In the genomic region with DNA sequence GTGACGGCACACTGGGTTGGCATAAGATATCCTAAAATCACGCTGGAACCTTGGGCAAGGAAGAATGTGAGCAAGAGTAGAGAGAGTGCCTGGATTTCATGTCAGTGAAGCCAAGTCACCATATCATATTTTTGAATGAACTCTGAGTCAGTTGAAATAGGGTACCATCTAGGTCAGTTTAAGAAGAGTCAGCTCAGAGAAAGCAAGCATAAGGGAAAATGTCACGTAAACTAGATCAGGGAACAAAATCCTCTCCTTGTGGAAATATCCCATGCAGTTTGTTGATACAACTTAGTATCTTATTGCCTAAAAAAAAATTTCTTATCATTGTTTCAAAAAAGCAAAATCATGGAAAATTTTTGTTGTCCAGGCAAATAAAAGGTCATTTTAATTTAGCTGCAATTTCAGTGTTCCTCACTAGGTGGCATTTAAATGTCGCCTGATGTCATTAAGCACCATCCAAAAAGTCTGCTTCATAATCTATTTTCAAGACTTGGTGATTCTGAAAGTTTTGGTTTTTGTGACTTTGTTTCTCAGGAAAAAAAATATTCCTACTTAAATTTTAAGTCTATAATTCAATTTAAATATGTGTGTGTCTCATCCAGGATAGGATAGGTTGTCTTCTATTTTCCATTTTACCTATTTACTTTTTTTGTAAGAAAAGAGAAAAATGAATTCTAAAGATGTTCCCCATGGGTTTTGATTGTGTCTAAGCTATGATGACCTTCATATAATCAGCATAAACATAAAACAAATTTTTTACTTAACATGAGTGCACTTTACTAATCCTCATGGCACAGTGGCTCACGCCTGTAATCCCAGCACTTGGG, we compare ENCODE assay signal across 8 cellular contexts. TPM values are rescaled to one million over a fixed set of nuclear protein-coding genes. Genes with fewer than 3 reads are reported as not detected.
DNase-seq lines count a peak whose midpoint lies in the region; ATAC-seq and TF ChIP-seq lines count a peak whose summit lies in the region.

No MANE protein-coding gene starts in this region.

- H3K14ac ChIP-seq in H9 (ENCODE audit: insufficient read depth, low read length): no peak overlapping the region

- intact Hi-C loops in lower lobe of right lung (cut with DNase I): loop anchor here (10.0 kb wide), 1 partner anchor 148 kb away; no protein-coding TSS in a partner anchor

- H3K79me2 ChIP-seq in H9 (ENCODE audit: insufficient read depth, low read length): no peaks in the 10 kb centered on the region

- H3K56ac ChIP-seq in H9 (ENCODE audit: insufficient read length, low read depth, low read length): no peak overlapping the region

- no peak overlapping the region for H3K4me3 Mint-ChIP-seq in H9

- TF ChIP-seq CTCF in H9 (conservative IDR thresholded peaks at IDR 0.05): peak; percentile 71
- peak; percentile 63 for TF ChIP-seq CTCF in lower lobe of right lung (IDR thresholded peaks at IDR 0.05)

- H3K9me3 ChIP-seq in H9 (ENCODE audit: control insufficient read depth, low read depth, low read length) (no peaks in the 10 kb centered on the region), NT2/D1 (ENCODE audit: insufficient read depth, low read length) (no peaks in the 10 kb centered on the region), lower lobe of right lung (no peaks in the 10 kb centered on the region)

- no peak overlapping the region for H2AK5ac ChIP-seq in H9 (ENCODE audit: insufficient read length, low read length)

- no peak overlapping the region for H4K8ac ChIP-seq in H9 (replicated peaks; ENCODE audit: insufficient read length, low read depth, low read length)

- H3K9ac ChIP-seq in H9 (ENCODE audit: extremely low read depth, insufficient read length, low read length) (no peak overlapping the region), NT2/D1 (ENCODE audit: insufficient read length, low read depth) (no peak overlapping the region)

- H2BK12ac ChIP-seq in H9 (ENCODE audit: insufficient read length, low read depth, low read length): no peak overlapping the region

- H3K23me2 ChIP-seq in H9 (ENCODE audit: insufficient read length, low read depth, low read length, poor library complexity, severe bottlenecking): no peaks in the 10 kb centered on the region

- H4K20me1 ChIP-seq in H9 (ENCODE audit: control insufficient read depth, insufficient read depth, insufficient read length): no peaks in the 10 kb centered on the region

- H2BK20ac ChIP-seq in H9 (ENCODE audit: low read depth, low read length, poor library complexity, severe bottlenecking): no peak overlapping the region

- no peak overlapping the region for H3T11ph ChIP-seq in H9 (ENCODE audit: low read length)

- H2BK15ac ChIP-seq in H9 (ENCODE audit: low read depth, low read length): no peak overlapping the region

- peaks cover 9% of the 10 kb centered on the region in 2 experiments for H3K9me3 Mint-ChIP-seq in H9

- H3K27me3 Mint-ChIP-seq in H9 (ENCODE audit: low read depth): peaks cover 2% of the 10 kb centered on the region

- no peak overlapping the region for H3K23ac ChIP-seq in H9 (ENCODE audit: insufficient read length, low read depth, low read length)

- peaks cover 0 to 3% of the 10 kb centered on the region in 2 experiments; a peak in 1 of 4 replicates for H3K4me1 Mint-ChIP-seq in H9

- WGBS in H9 (ENCODE audit: extremely low coverage, insufficient read length, low lambda C conversion rate): no CpG with 5 or more reads among the region's 5 CpGs

- no peak overlapping the region for H3K18ac ChIP-seq in H9 (ENCODE audit: insufficient read length, low read depth, low read length)

- H3K4me1 ChIP-seq in H9 (ENCODE audit: insufficient read depth, low read length): no peaks in the 10 kb centered on the region
- no peaks in the 10 kb centered on the region for H3K4me1 ChIP-seq in NT2/D1 (ENCODE audit: insufficient read depth, insufficient read length)
- H3K4me1 ChIP-seq in lower lobe of right lung: no peaks in the 10 kb centered on the region

- H3K4me3 ChIP-seq in NT2/D1 (ENCODE audit: insufficient read length, low read depth) (no peak overlapping the region), lower lobe of right lung (no peak overlapping the region)

- no peak overlapping the region for H4K5ac ChIP-seq in H9 (ENCODE audit: insufficient read length, low read depth, low read length)

- H2AFZ ChIP-seq in H9 (ENCODE audit: low read length): no peak overlapping the region

- H2BK120ac ChIP-seq in H9 (ENCODE audit: low read depth, low read length, poor library complexity, severe bottlenecking): no peak overlapping the region

- H3K36me3 Mint-ChIP-seq in H9 (ENCODE audit: insufficient read depth in 1 of 3, low read depth in 3 of 3): peaks cover 0 to 5% (median 3%) of the 10 kb centered on the region in 3 experiments; a peak in 4 of 7 replicates

- H3K27ac ChIP-seq in H9 (ENCODE audit: insufficient read length, low read depth, low read length) (no peak overlapping the region), lower lobe of right lung (no peak overlapping the region)

- no peak overlapping the region for H3K4me2 ChIP-seq in H9 (ENCODE audit: insufficient read depth, insufficient read length, low read length)

- no peak overlapping the region for H2BK5ac ChIP-seq in H9 (ENCODE audit: insufficient read length, low read length)

- no peak overlapping the region for H3K4ac ChIP-seq in H9 (ENCODE audit: low read depth, low read length)

- H3K36me3 ChIP-seq in NT2/D1 (ENCODE audit: insufficient read depth, insufficient read length, low read length) (no peaks in the 10 kb centered on the region), lower lobe of right lung (peaks cover 8% of the 10 kb centered on the region)

- no peaks in the 10 kb centered on the region for H3K27me3 ChIP-seq in H9 (ENCODE audit: insufficient read depth, low read length)
- no peaks in the 10 kb centered on the region for H3K27me3 ChIP-seq in NT2/D1 (ENCODE audit: insufficient read depth, insufficient read length)
- H3K27me3 ChIP-seq in lower lobe of right lung (ENCODE audit: low read depth): no peaks in the 10 kb centered on the region

- peak in 1 of 2 donors; percentile 49 for ATAC-seq in lower lobe of right lung
- no peak for ATAC-seq in HG02981 (IDR thresholded peaks at IDR 0.05; ENCODE audit: unreplicated experiment)
- no peak for ATAC-seq in HG03520 (IDR thresholded peaks at IDR 0.05; ENCODE audit: unreplicated experiment)

- peak; percentile 32 for DNase-seq in Daoy (ENCODE audit: low read depth)
- no peak for DNase-seq in H9
- DNase-seq in NT2/D1 (ENCODE audit: low read depth, low spot score): peak; percentile 9
- DNase-seq in cerebellar cortex (ENCODE audit: low spot score): peak; percentile 76
- no peak for DNase-seq in lower lobe of right lung
- DNase-seq in NCI-H1436 treated with DMSO at 0.1 percent for 48 hours (lab: John Stamatoyannopoulos, UW): no peak

- H3K79me1 ChIP-seq in H9 (ENCODE audit: insufficient read depth, low read depth, low read length, poor library complexity, severe bottlenecking): no peaks in the 10 kb centered on the region

- H4K91ac ChIP-seq in H9 (ENCODE audit: insufficient read length, low read depth, low read length): no peak overlapping the region

- H3K27ac Mint-ChIP-seq in H9: no peak overlapping the region

RNA-seq across cellular contexts. Expression of a gene that starts 19.6 kb away (rescaled TPM):
- 3.0 and 5.8 TPM in 2 replicates for total RNA-seq in Daoy (2014; rRNA removed; shearing (Covaris generic))
- total RNA-seq in H9 (2021) (not detected in 2 replicates), lower lobe of right lung (21.9 TPM)

RNA-seq across cellular contexts. Expression of a gene that starts 20.1 kb away (rescaled TPM):
- 10.3 and 17.1 TPM in 2 replicates for total RNA-seq in Daoy (2014; rRNA removed; shearing (Covaris generic))
- total RNA-seq in H9 (2021) (9.8 and 10.6 TPM in 2 replicates), lower lobe of right lung (13.9 TPM)

RNA-seq across cellular contexts. Expression of a gene that starts 31.4 kb away (rescaled TPM):
- total RNA-seq in Daoy (2014; rRNA removed; shearing (Covaris generic)): 4.3 and 4.5 TPM in 2 replicates
- total RNA-seq in H9 (2021) (0.64 and 0.90 TPM in 2 replicates), lower lobe of right lung (43.3 TPM)

Comparison
In these comparisons a context has a peak if more than half of its experiments do, and no peak if none do; other contexts are left out.
1. DNase-seq: peak in Daoy (single experiment), NT2/D1 (single experiment) and cerebellar cortex (single experiment); none in H9 (single experiment), lower lobe of right lung (single experiment) and NCI-H1436 treated with DMSO at 0.1 percent for 48 hours (single experiment).